Comparison of ENCODE assay signal across 17 cellular contexts in genomic region chr2:238855891-238856580, GRCh38. TPM values are rescaled to one million over a fixed set of nuclear protein-coding genes. Genes with fewer than 3 reads are reported as not detected.
DNase-seq lines count a peak whose midpoint lies in the region; ATAC-seq and TF ChIP-seq lines count a peak whose summit lies in the region.
"Had no signal": no experiment of that assay in that cellular context is flagged by ENCODE, and none has a peak within 500 bp of the region (broad histone marks: within the 10 kb centered on the region; RNA-seq: fewer than 3 reads in every experiment).

No MANE protein-coding gene starts in this region.

- no peak overlapping the region for H2BK15ac ChIP-seq in mesendoderm (replicated peaks; ENCODE audit: low read depth)

- H3K9me2 ChIP-seq in GM23248 (ENCODE audit: insufficient read depth), result no peaks in the 10 kb centered on the region

- no peak overlapping the region for H2BK5ac ChIP-seq in mesendoderm (ENCODE audit: low read length)

- no peaks in the 10 kb centered on the region for H3K9me3 ChIP-seq in GM23248 (ENCODE audit: low read depth)
- no peaks in the 10 kb centered on the region for H3K9me3 ChIP-seq in suprapubic skin

- peaks cover 64% of the 10 kb centered on the region for H3K4me1 ChIP-seq in GM23248 (ENCODE audit: insufficient read depth)
- H3K4me1 ChIP-seq in suprapubic skin, result no peaks in the 10 kb centered on the region
- H3K4me1 ChIP-seq in mesendoderm (ENCODE audit: control insufficient read depth, low read depth, low read length), result no peaks in the 10 kb centered on the region

- no peak overlapping the region for H4K5ac ChIP-seq in mesendoderm (ENCODE audit: low read length)

- H3K27ac ChIP-seq in GM23248 (peak overlapping the region; percentile 96), suprapubic skin (peak overlapping the region; percentile 58), mesendoderm (ENCODE audit: low read depth, low read length) (no peak overlapping the region)

- H3K36me3 Mint-ChIP-seq in activated CD8-positive, alpha-beta memory T cell treated with anti-CD3 and anti-CD28 coated beads, Interleukin-2, amount 10 ng/mL, durations not matched to agents 7 days and 5 days, result no peaks in the 10 kb centered on the region

- no peak overlapping the region for H3K56ac ChIP-seq in mesendoderm (ENCODE audit: low read length)

- H3K27ac Mint-ChIP-seq in activated CD8-positive, alpha-beta memory T cell treated with anti-CD3 and anti-CD28 coated beads, Interleukin-2, amount 10 ng/mL, durations not matched to agents 7 days and 5 days, result no peak overlapping the region

- peaks cover 89% of the 10 kb centered on the region for H3F3A ChIP-seq in GM23248 (ENCODE audit: insufficient read depth)

- no peak overlapping the region for H3K23ac ChIP-seq in mesendoderm (ENCODE audit: low read length)

- H3K27me3 ChIP-seq in GM23248 (replicated peaks; ENCODE audit: insufficient read depth) (no peaks in the 10 kb centered on the region), suprapubic skin (peaks cover 38% of the 10 kb centered on the region), mesendoderm (ENCODE audit: insufficient read depth, low read length, poor library complexity) (peaks cover 6% of the 10 kb centered on the region)

- DNase-seq in activated CD8-positive, alpha-beta memory T cell treated with anti-CD3 and anti-CD28 coated beads, Interleukin-2, amount 10 ng/mL, durations not matched to agents 7 days and 5 days, result peak; percentile 31
- DNase-seq in activated CD8-positive, alpha-beta memory T cell treated with anti-CD3 and anti-CD28 coated beads, Interleukin-2, amount 50 U/mL, for 48 hours, result no peak
- peak; percentile 70 for DNase-seq in GM23248
- no peak for DNase-seq in fibroblast of the aortic adventitia (ENCODE audit: low read depth)
- DNase-seq in suprapubic skin (ENCODE audit: low spot score in 2 of 2), result peak in 1 of 2 donors; percentile 59
- DNase-seq in mesendoderm, result no peak
- DNase-seq in activated T-cell treated with anti-CD3 and anti-CD28 coated beads, Interleukin-2, amount 50 U/mL, for 48 hours, result no peak
- DNase-seq in iPS-NIHi11 (ENCODE audit: low spot score), result no peak
- DNase-seq: 8988T, COR-L47, NCI-H146, NCI-H2081, NCI-H510A treated with DMSO at 0.1 percent for 48 hours, NCI-H82, PC-3 had no signal

- H3K4me3 ChIP-seq in GM23248 (peak overlapping the region; percentile 98), fibroblast of the aortic adventitia (ENCODE audit: low read depth, low read length) (peak overlapping the region; percentile 62), suprapubic skin (peak overlapping the region; percentile 37), mesendoderm (ENCODE audit: low read length) (no peak overlapping the region)
- H3K4me3 ChIP-seq: K562 had no signal

- no peak overlapping the region for H4K8ac ChIP-seq in mesendoderm (ENCODE audit: low read depth, low read length)

- no peak overlapping the region for H3K4me3 Mint-ChIP-seq in activated CD8-positive, alpha-beta memory T cell treated with anti-CD3 and anti-CD28 coated beads, Interleukin-2, amount 10 ng/mL, durations not matched to agents 7 days and 5 days

- H3K18ac ChIP-seq in mesendoderm (ENCODE audit: low read length), result no peak overlapping the region

- H3K9ac ChIP-seq in GM23248 (peak overlapping the region; percentile 97), mesendoderm (ENCODE audit: low read length) (no peak overlapping the region)

- CTCF ChIA-PET in activated CD8-positive, alpha-beta memory T cell treated with anti-CD3 and anti-CD28 coated beads, Interleukin-2, amount 10 ng/mL, durations not matched to agents 7 days and 5 days (lab: Charles Lee), result no interaction called here

- H3K9me3 Mint-ChIP-seq in activated CD8-positive, alpha-beta memory T cell treated with anti-CD3 and anti-CD28 coated beads, Interleukin-2, amount 10 ng/mL, durations not matched to agents 7 days and 5 days (ENCODE audit: low read depth), result no peaks in the 10 kb centered on the region

- TF ChIP-seq CTCF in fibroblast of the aortic adventitia (IDR thresholded peaks at IDR 0.05; ENCODE audit: insufficient read depth, low read length) (no peak), suprapubic skin (IDR thresholded peaks at IDR 0.05) (no peak)

- H3K36me3 ChIP-seq in GM23248 (ENCODE audit: low read depth) (peaks cover 52% of the 10 kb centered on the region), suprapubic skin (no peaks in the 10 kb centered on the region), mesendoderm (ENCODE audit: control insufficient read depth, insufficient read depth, low read length) (no peaks in the 10 kb centered on the region)

- H3K79me1 ChIP-seq in mesendoderm (ENCODE audit: low read length), result no peaks in the 10 kb centered on the region

- TF ChIP-seq POLR2A in suprapubic skin (IDR thresholded peaks at IDR 0.05), result no peak

- 1 to 3% methylated on average over 12 of the region's 12 CpGs for WGBS in GM23248 (ENCODE audit: low coverage in 1 of 2, low lambda C conversion rate in 2 of 2, missing lambda C conversion rate in 2 of 2), 2 experiments
- WGBS in suprapubic skin, result 61% methylated on average over 11 of the region's 12 CpGs
- WGBS in mesendoderm (ENCODE audit: extremely low coverage, insufficient coverage, low lambda C conversion rate), result no CpG with 5 or more reads among the region's 12 CpGs

- no peak overlapping the region for H3K4ac ChIP-seq in mesendoderm (ENCODE audit: low read depth, low read length)

- H3K79me2 ChIP-seq in GM23248 (ENCODE audit: insufficient read depth) (peaks cover 100% of the 10 kb centered on the region), mesendoderm (ENCODE audit: control insufficient read depth, insufficient read depth, low read length) (no peaks in the 10 kb centered on the region)

- H2BK120ac ChIP-seq in mesendoderm (ENCODE audit: low read depth, low read length), result no peak overlapping the region

- no peak overlapping the region for H2AK5ac ChIP-seq in mesendoderm (ENCODE audit: low read length)

- H3K4me2 ChIP-seq in GM23248 (ENCODE audit: unreplicated experiment) (peak overlapping the region; percentile 91), mesendoderm (ENCODE audit: low read length) (no peak overlapping the region)

- in situ Hi-C loops in GM23248 (cut with MboI), result no loop called here

- TF ChIP-seq EP300 in suprapubic skin (IDR thresholded peaks at IDR 0.05), result no peak

- H4K20me1 ChIP-seq in GM23248 (ENCODE audit: insufficient read depth), result no peaks in the 10 kb centered on the region

- H3K4me1 Mint-ChIP-seq in activated CD8-positive, alpha-beta memory T cell treated with anti-CD3 and anti-CD28 coated beads, Interleukin-2, amount 10 ng/mL, durations not matched to agents 7 days and 5 days, result no peaks in the 10 kb centered on the region

- H2AFZ ChIP-seq in GM23248, result no peak overlapping the region

- ATAC-seq in activated CD8-positive, alpha-beta memory T cell treated with anti-CD3 and anti-CD28 coated beads, Interleukin-2, amount 10 ng/mL, durations not matched to agents 7 days and 5 days, result no peak
- ATAC-seq: HCT116, K562, PC-3 had no signal

- H3K27me3 Mint-ChIP-seq in activated CD8-positive, alpha-beta memory T cell treated with anti-CD3 and anti-CD28 coated beads, Interleukin-2, amount 10 ng/mL, durations not matched to agents 7 days and 5 days, result peaks cover 33% of the 10 kb centered on the region

RNA-seq across cellular contexts. Expression of gene TWIST2, which starts 8.2 kb away (rescaled TPM):
- total RNA-seq in activated CD8-positive, alpha-beta memory T cell treated with anti-CD3 and anti-CD28 coated beads, Interleukin-2, amount 10 ng/mL, durations not matched to agents 7 days and 5 days, result not detected
- 467 and 544 TPM in 2 replicates for total RNA-seq in GM23248 (2014; rRNA removed; shearing (Covaris generic))
- 248 and 253 TPM in 2 replicates for polyA plus RNA-seq in GM23248 (2016; fragmentation: Nextera tagmentation; extraction: Ambion mirVana)
- total RNA-seq in fibroblast of the aortic adventitia (ENCODE audit: low replicate concordance) (15.8 and 64.1 TPM in 2 replicates), suprapubic skin (10 to 100 TPM; 14.7 to 72.7 (median 30.4) TPM)
- polyA plus RNA-seq in mesendoderm (2013, experiment 1 of 2), result 2.9 TPM
- polyA plus RNA-seq in mesendoderm (2013, experiment 2 of 2), result 3.1 TPM
- total RNA-seq: K562 had no signal
- polyA plus RNA-seq: K562 had no signal

Comparison
In these comparisons a context has a peak if more than half of its experiments do, and no peak if none do; other contexts are left out.
1. DNase-seq: peak in activated CD8-positive, alpha-beta memory T cell treated with anti-CD3 and anti-CD28 coated beads, Interleukin-2, amount 10 ng/mL, durations not matched to agents 7 days and 5 days (single experiment) and GM23248 (single experiment); none in activated CD8-positive, alpha-beta memory T cell treated with anti-CD3 and anti-CD28 coated beads, Interleukin-2, amount 50 U/mL, for 48 hours (single experiment), fibroblast of the aortic adventitia (single experiment), mesendoderm (single experiment), activated T-cell treated with anti-CD3 and anti-CD28 coated beads, Interleukin-2, amount 50 U/mL, for 48 hours (0 of 2) and iPS-NIHi11 (single experiment).
2. RNA of gene TWIST2, which starts 8.2 kb away (total RNA-seq): 467 to 544 TPM in GM23248, 15.8 to 64.1 TPM in fibroblast of the aortic adventitia and 14.7 to 72.7 TPM in suprapubic skin; not detected in activated CD8-positive, alpha-beta memory T cell treated with anti-CD3 and anti-CD28 coated beads, Interleukin-2, amount 10 ng/mL, durations not matched to agents 7 days and 5 days; every median in the first group is over 10 times any median in the second.